ENCODE assay signal across 9 cellular contexts in the genomic region with DNA sequence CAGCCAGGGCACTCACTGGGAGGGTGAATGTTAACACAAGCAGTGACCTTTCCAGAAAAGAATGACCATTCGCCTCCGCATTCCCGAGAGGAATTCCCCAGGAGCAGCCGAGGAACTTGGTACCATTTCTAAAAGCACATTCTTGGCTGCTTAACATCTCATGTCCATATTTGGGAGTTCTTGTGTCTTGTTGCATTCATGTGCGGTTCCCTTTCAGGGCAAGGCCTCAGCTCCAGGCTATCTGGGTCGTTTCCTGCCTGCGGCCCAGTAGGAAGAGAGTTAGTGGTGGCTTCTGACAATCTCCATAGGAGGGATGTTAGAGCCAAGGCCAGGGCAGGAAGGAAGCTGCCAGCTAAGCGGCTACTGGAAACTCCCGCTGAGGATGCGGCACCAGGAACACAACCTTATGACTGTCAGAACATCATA. TPM values are rescaled to one million over a fixed set of nuclear protein-coding genes. Genes with fewer than 3 reads are reported as not detected.
DNase-seq lines count a peak whose midpoint lies in the region; ATAC-seq and TF ChIP-seq lines count a peak whose summit lies in the region.
"Had no signal": no experiment of that assay in that cellular context is flagged by ENCODE, and none has a peak within 500 bp of the region (broad histone marks: within the 10 kb centered on the region; RNA-seq: fewer than 3 reads in every experiment).

No MANE protein-coding gene starts in this region.

- H3K4me3 Mint-ChIP-seq in dendritic cell treated with granulocyte-macrophage colony-stimulating factor and Interleukin-4, amounts not matched to agents 40 ng/mL and 50 ng/mL, for 4 days: no peak overlapping the region
- no peak overlapping the region for H3K4me3 Mint-ChIP-seq in activated CD4-positive, alpha-beta T cell treated with anti-CD3 and anti-CD28 coated beads for 36 hours

- peaks cover 21% of the 10 kb centered on the region for H3K27me3 Mint-ChIP-seq in dendritic cell treated with granulocyte-macrophage colony-stimulating factor and Interleukin-4, amounts not matched to agents 40 ng/mL and 50 ng/mL, for 4 days
- no peaks in the 10 kb centered on the region for H3K27me3 Mint-ChIP-seq in activated CD4-positive, alpha-beta T cell treated with anti-CD3 and anti-CD28 coated beads for 36 hours

- H4K20me1 ChIP-seq in Karpas-422 (ENCODE audit: insufficient read depth, low read depth, low read length): no peaks in the 10 kb centered on the region

- no peak overlapping the region for H3K9ac ChIP-seq in Karpas-422 (ENCODE audit: low read length)

- H3K79me2 ChIP-seq in Karpas-422 (ENCODE audit: low read length): no peaks in the 10 kb centered on the region

- peaks cover 60% of the 10 kb centered on the region for H3K4me1 Mint-ChIP-seq in dendritic cell treated with granulocyte-macrophage colony-stimulating factor and Interleukin-4, amounts not matched to agents 40 ng/mL and 50 ng/mL, for 4 days (ENCODE audit: low read depth)
- peaks cover 4% of the 10 kb centered on the region for H3K4me1 Mint-ChIP-seq in activated CD4-positive, alpha-beta T cell treated with anti-CD3 and anti-CD28 coated beads for 36 hours

- POLR2A ChIA-PET in activated CD4-positive, alpha-beta T cell treated with anti-CD3 and anti-CD28 coated beads for 36 hours (lab: Charles Lee): no interaction called here

- no peaks in the 10 kb centered on the region for H3K9me2 ChIP-seq in Karpas-422 (replicated peaks; ENCODE audit: insufficient read depth, low read length)

- H3K9me3 ChIP-seq in right lobe of liver (no peaks in the 10 kb centered on the region), Karpas-422 (ENCODE audit: low read length) (peaks cover 4% of the 10 kb centered on the region; the same call in 1 of the 2 replicates)

- WGBS in right lobe of liver (ENCODE audit: insufficient coverage, low coverage, low lambda C conversion rate, missing lambda C conversion rate): 49% methylated on average over 7 of the region's 10 CpGs

- CTCF ChIA-PET in activated CD4-positive, alpha-beta T cell treated with anti-CD3 and anti-CD28 coated beads for 36 hours (lab: Charles Lee): interaction anchor here (0.7 to 1.5 kb wide), 5 partner anchors 19 to 206 kb away, joined by 3 to 5 read pairs (median 4); no protein-coding TSS in a partner anchor

- intact Hi-C loops in dendritic cell treated with granulocyte-macrophage colony-stimulating factor and Interleukin-4, amounts not matched to agents 40 ng/mL and 50 ng/mL, for 4 days (cut with micrococcal nuclease): no loop called here
- intact Hi-C loops in right lobe of liver (cut with DNase I): no loop called here
- intact Hi-C loops in activated CD4-positive, alpha-beta T cell treated with anti-CD3 and anti-CD28 coated beads for 36 hours (cut with DNase I, micrococcal nuclease): no loop called here

- H3K9me3 Mint-ChIP-seq in dendritic cell treated with granulocyte-macrophage colony-stimulating factor and Interleukin-4, amounts not matched to agents 40 ng/mL and 50 ng/mL, for 4 days: peaks cover 16% of the 10 kb centered on the region
- H3K9me3 Mint-ChIP-seq in activated CD4-positive, alpha-beta T cell treated with anti-CD3 and anti-CD28 coated beads for 36 hours (ENCODE audit: low read depth): peaks cover 9% of the 10 kb centered on the region

- H3K4me3 ChIP-seq in right lobe of liver (no peak overlapping the region), Karpas-422 (ENCODE audit: low read length) (no peak overlapping the region)

- H3K27ac ChIP-seq in right lobe of liver: peak overlapping the region in 1 of 3 donors; percentile 33
- H3K27ac ChIP-seq in Karpas-422 (ENCODE audit: low read length): no peak overlapping the region
- H3K27ac ChIP-seq: 22Rv1 had no signal

- no peak for TF ChIP-seq POLR2A in right lobe of liver (IDR thresholded peaks at IDR 0.05)

- no peak overlapping the region for H2AFZ ChIP-seq in Karpas-422 (ENCODE audit: low read length)

- peak overlapping the region; percentile 50 for H3K27ac Mint-ChIP-seq in dendritic cell treated with granulocyte-macrophage colony-stimulating factor and Interleukin-4, amounts not matched to agents 40 ng/mL and 50 ng/mL, for 4 days
- no peak overlapping the region for H3K27ac Mint-ChIP-seq in activated CD4-positive, alpha-beta T cell treated with anti-CD3 and anti-CD28 coated beads for 36 hours

- ATAC-seq in right lobe of liver (peak; percentile 76 to 87 (median 82)), GM18868 (IDR thresholded peaks at IDR 0.05; ENCODE audit: unreplicated experiment) (no peak)
- ATAC-seq in activated CD4-positive, alpha-beta T cell treated with anti-CD3 and anti-CD28 coated beads for 36 hours: no peak

- no peak for TF ChIP-seq CTCF in right lobe of liver (IDR thresholded peaks at IDR 0.05)

- H3K36me3 ChIP-seq in right lobe of liver: no peaks in the 10 kb centered on the region
- H3K36me3 ChIP-seq in Karpas-422 (ENCODE audit: insufficient read depth, low read length): no peaks in the 10 kb centered on the region

- H3K27me3 ChIP-seq in right lobe of liver: no peaks in the 10 kb centered on the region
- no peaks in the 10 kb centered on the region for H3K27me3 ChIP-seq in Karpas-422 (ENCODE audit: low read length)

- no peaks in the 10 kb centered on the region for H3K36me3 Mint-ChIP-seq in dendritic cell treated with granulocyte-macrophage colony-stimulating factor and Interleukin-4, amounts not matched to agents 40 ng/mL and 50 ng/mL, for 4 days (ENCODE audit: low read depth)
- no peaks in the 10 kb centered on the region for H3K36me3 Mint-ChIP-seq in activated CD4-positive, alpha-beta T cell treated with anti-CD3 and anti-CD28 coated beads for 36 hours (ENCODE audit: low read depth)

- peak; percentile 56 for DNase-seq in DMS 273 (lab: John Stamatoyannopoulos, UW; ENCODE audit: unreplicated experiment)
- no peak for DNase-seq in DMS 273 treated with DMSO at 0.1 percent for 48 hours (lab: John Stamatoyannopoulos, UW)
- DNase-seq in right lobe of liver: peak in 1 of 3 donors; percentile 47
- peak; percentile 66 for DNase-seq in ureter (ENCODE audit: low spot score)
- no peak for DNase-seq in activated CD4-positive, alpha-beta T cell treated with anti-CD3 and anti-CD28 coated beads for 36 hours
- no peak for DNase-seq in Karpas-422

- no peak overlapping the region for H3K4me2 ChIP-seq in Karpas-422 (ENCODE audit: low read depth, low read length, poor library complexity, severe bottlenecking)

- H3K4me1 ChIP-seq in right lobe of liver: no peaks in the 10 kb centered on the region
- no peaks in the 10 kb centered on the region for H3K4me1 ChIP-seq in Karpas-422 (ENCODE audit: low read length)

RNA-seq across cellular contexts. Expression of a gene that starts 27.9 kb away (rescaled TPM):
- total RNA-seq in right lobe of liver (1 to 10 TPM; 2.9 to 5.2 (median 3.4) TPM), ureter (53.9 TPM)
- 10 to 100 TPM in 1 of 2 experiments, 1 to 10 TPM in 1; 8.9 to 10.6 TPM for total RNA-seq in activated CD4-positive, alpha-beta T cell treated with anti-CD3 and anti-CD28 coated beads for 36 hours
- total RNA-seq in Karpas-422 (2014; rRNA removed; shearing (Covaris generic); ENCODE audit: low replicate concordance): 8.7 and 10.7 TPM in 2 replicates

Comparison
In these comparisons a context has a peak if more than half of its experiments do, and no peak if none do; other contexts are left out.
1. DNase-seq: peak in DMS 273 (single experiment) and ureter (single experiment); none in DMS 273 treated with DMSO at 0.1 percent for 48 hours (single experiment), activated CD4-positive, alpha-beta T cell treated with anti-CD3 and anti-CD28 coated beads for 36 hours (single experiment) and Karpas-422 (single experiment).
2. ATAC-seq: peak in right lobe of liver (4 of 4); none in activated CD4-positive, alpha-beta T cell treated with anti-CD3 and anti-CD28 coated beads for 36 hours (single experiment) and GM18868 (single experiment).